Comparison of ENCODE assay signal across 9 cellular contexts in the genomic region with DNA sequence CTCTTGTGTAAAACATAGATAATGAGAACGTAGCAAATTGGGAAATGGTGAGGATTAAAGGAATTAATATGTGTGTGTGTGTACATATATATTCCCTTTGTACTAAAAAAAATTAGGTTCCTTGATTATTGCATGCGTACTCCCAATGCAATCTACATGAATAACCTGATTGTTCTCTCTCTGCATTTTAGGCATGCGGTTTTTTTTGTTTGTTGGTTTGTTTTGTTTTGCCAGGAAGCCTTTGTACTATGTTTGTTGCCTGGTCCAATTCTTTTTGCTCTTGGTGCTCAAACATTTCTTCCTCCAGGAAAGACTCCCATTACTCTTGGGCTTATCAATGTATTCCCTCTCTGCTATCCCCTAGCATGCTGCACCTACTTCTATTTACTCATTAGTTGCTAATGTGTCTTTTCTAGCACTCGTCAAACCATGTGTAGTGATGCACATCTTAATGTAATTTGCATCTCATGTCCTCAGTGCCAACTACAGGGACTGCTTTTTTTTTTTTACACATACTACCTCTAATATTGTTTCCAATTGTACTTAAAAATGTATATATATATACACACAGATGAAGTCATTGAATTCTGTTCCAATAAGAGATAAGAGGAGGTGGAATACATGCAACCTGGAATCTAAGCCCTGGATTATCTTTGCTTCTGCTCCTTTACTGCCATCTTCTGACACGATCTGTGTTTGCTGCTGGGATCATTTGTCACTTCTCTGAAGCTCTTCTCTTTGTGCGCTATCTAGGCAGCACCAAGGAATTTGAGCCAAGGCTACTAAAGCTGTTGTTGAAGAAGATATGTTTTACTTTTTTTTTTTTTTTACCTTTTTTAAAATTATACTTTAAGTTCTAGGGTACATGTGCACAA.
A peak's percentile ranks its signal among the peaks of the same experiment; 100 is the strongest.
DNase-seq lines count a peak whose midpoint lies in the region; ATAC-seq, FAIRE-seq and TF ChIP-seq lines count a peak whose summit lies in the region.
"Had no signal": no experiment of that assay in that cellular context is flagged by ENCODE, and none has a peak within 500 bp of the region (broad histone marks: within the 10 kb centered on the region; RNA-seq: fewer than 3 reads in every experiment).

No MANE protein-coding gene starts in this region.

- H3K27ac Mint-ChIP-seq in glutamatergic neuron (ENCODE audit: unreplicated experiment), result no peak overlapping the region

- TF ChIP-seq CTCF in keratinocyte (optimal IDR thresholded peaks at IDR 0.05 in 1 of 3, IDR thresholded peaks at IDR 0.05 in 1 of 3, conservative IDR thresholded peaks at IDR 0.05 in 1 of 3; ENCODE audit: extremely low read depth in 1 of 3, insufficient read depth in 2 of 3, low read length in 3 of 3) (peak; percentile 47 to 67 (median 62)), glutamatergic neuron (IDR thresholded peaks at IDR 0.05; ENCODE audit: partially characterized antibody, unreplicated experiment) (no peak), esophagus squamous epithelium (IDR thresholded peaks at IDR 0.05) (no peak)

- TF ChIP-seq POLR2A in esophagus squamous epithelium (IDR thresholded peaks at IDR 0.05), result no peak

- no peaks in the 10 kb centered on the region for H3K27me3 Mint-ChIP-seq in glutamatergic neuron (ENCODE audit: unreplicated experiment)

- H3K36me3 Mint-ChIP-seq in glutamatergic neuron (ENCODE audit: unreplicated experiment), result no peaks in the 10 kb centered on the region

- H2AFZ ChIP-seq in keratinocyte (ENCODE audit: control insufficient read depth, low read length), result no peak overlapping the region

- peak; percentile 12 for DNase-seq in COR-L47 (lab: John Stamatoyannopoulos, UW)
- peak; percentile 33 for DNase-seq in OCI-M1 (lab: John Stamatoyannopoulos, UW)
- DNase-seq in keratinocyte (ENCODE audit: low read depth, low spot score), result no peak
- no peak for DNase-seq in stimulated activated CD8-positive, alpha-beta memory T cell treated with anti-CD3 and anti-CD28 coated beads, Interleukin-4, amount 100 ng/mL, for 48 hours
- DNase-seq in glutamatergic neuron, result no peak
- DNase-seq in esophagus squamous epithelium (lab: John Stamatoyannopoulos, UW), result no peak

- H4K20me1 ChIP-seq in keratinocyte (ENCODE audit: control insufficient read depth, extremely low read depth, insufficient read depth, low read length), result no peaks in the 10 kb centered on the region

- H3K36me3 ChIP-seq in keratinocyte (ENCODE audit: control insufficient read depth in 2 of 2, extremely low read depth in 1 of 2, insufficient read depth in 2 of 2, low read length in 2 of 2), result no peaks in the 10 kb centered on the region
- no peaks in the 10 kb centered on the region for H3K36me3 ChIP-seq in esophagus squamous epithelium

- intact Hi-C loops in esophagus squamous epithelium (cut with DNase I), result no loop called here

- peaks cover 4% of the 10 kb centered on the region for H3K9me3 Mint-ChIP-seq in glutamatergic neuron (ENCODE audit: unreplicated experiment)

- no peak overlapping the region for H3K4me3 ChIP-seq in keratinocyte (ENCODE audit: control insufficient read depth in 2 of 3, extremely low read depth in 1 of 3, insufficient read depth in 2 of 3, low read depth in 1 of 3, low read length in 3 of 3)
- no peak overlapping the region for H3K4me3 ChIP-seq in esophagus squamous epithelium

- H3K79me2 ChIP-seq in keratinocyte (ENCODE audit: control insufficient read depth, insufficient read depth, low read length), result no peaks in the 10 kb centered on the region

- no peak overlapping the region for H3K4me2 ChIP-seq in keratinocyte (ENCODE audit: control insufficient read depth, extremely low read depth, insufficient read depth, low read depth, low read length)

- WGBS in esophagus squamous epithelium, 2 donors, result 52 to 53% methylated on average over 6 of the region's 6 CpGs

- no peaks in the 10 kb centered on the region for H3K27me3 ChIP-seq in keratinocyte (ENCODE audit: control insufficient read depth, extremely low read depth, insufficient read depth, low read length)
- no peaks in the 10 kb centered on the region for H3K27me3 ChIP-seq in esophagus squamous epithelium

- H3K4me1 ChIP-seq in keratinocyte (ENCODE audit: control insufficient read depth, extremely low read depth, insufficient read depth, low read length) (no peaks in the 10 kb centered on the region), esophagus squamous epithelium (no peaks in the 10 kb centered on the region)

- ATAC-seq in GM21447 (IDR thresholded peaks at IDR 0.05; ENCODE audit: unreplicated experiment) (peak; percentile 56), HG02571 (IDR thresholded peaks at IDR 0.05; ENCODE audit: unreplicated experiment) (no peak)

- FAIRE-seq in keratinocyte (lab: Jason Lieb, UNC), result no peak
- FAIRE-seq: colon had no signal

- H3K9me3 ChIP-seq in keratinocyte (ENCODE audit: control insufficient read depth, low read depth, low read length) (no peaks in the 10 kb centered on the region), esophagus squamous epithelium (no peaks in the 10 kb centered on the region)

- H3K27ac ChIP-seq in keratinocyte (ENCODE audit: control insufficient read depth, insufficient read depth, low read length) (no peak overlapping the region), esophagus squamous epithelium (no peak overlapping the region)

- no peak overlapping the region for H3K9ac ChIP-seq in keratinocyte (ENCODE audit: control insufficient read depth, extremely low read depth, insufficient read depth, low read length)

- dilution Hi-C loops in keratinocyte (cut with MboI; ENCODE audit: extremely low pct_ligation_motif_present, low sequenced_read_pairs), result no loop called here

- no peak overlapping the region for H3K4me3 Mint-ChIP-seq in glutamatergic neuron (ENCODE audit: unreplicated experiment)

- no peaks in the 10 kb centered on the region for H3K9me1 ChIP-seq in keratinocyte (ENCODE audit: control insufficient read depth, extremely low read depth, insufficient read depth, low read length)

- H3K4me1 Mint-ChIP-seq in glutamatergic neuron (ENCODE audit: low read depth, unreplicated experiment), result no peaks in the 10 kb centered on the region

Comparison
In these comparisons a context has a peak if more than half of its experiments do, and no peak if none do; other contexts are left out.
1. DNase-seq: peak in COR-L47 (single experiment) and OCI-M1 (single experiment); none in keratinocyte (single experiment), stimulated activated CD8-positive, alpha-beta memory T cell treated with anti-CD3 and anti-CD28 coated beads, Interleukin-4, amount 100 ng/mL, for 48 hours (single experiment), glutamatergic neuron (single experiment) and esophagus squamous epithelium (single experiment).
2. CTCF ChIP-seq: peak in keratinocyte (3 of 3); none in glutamatergic neuron (single experiment) and esophagus squamous epithelium (0 of 6).